ENCODE assay signal across 8 cellular contexts in the genomic region with DNA sequence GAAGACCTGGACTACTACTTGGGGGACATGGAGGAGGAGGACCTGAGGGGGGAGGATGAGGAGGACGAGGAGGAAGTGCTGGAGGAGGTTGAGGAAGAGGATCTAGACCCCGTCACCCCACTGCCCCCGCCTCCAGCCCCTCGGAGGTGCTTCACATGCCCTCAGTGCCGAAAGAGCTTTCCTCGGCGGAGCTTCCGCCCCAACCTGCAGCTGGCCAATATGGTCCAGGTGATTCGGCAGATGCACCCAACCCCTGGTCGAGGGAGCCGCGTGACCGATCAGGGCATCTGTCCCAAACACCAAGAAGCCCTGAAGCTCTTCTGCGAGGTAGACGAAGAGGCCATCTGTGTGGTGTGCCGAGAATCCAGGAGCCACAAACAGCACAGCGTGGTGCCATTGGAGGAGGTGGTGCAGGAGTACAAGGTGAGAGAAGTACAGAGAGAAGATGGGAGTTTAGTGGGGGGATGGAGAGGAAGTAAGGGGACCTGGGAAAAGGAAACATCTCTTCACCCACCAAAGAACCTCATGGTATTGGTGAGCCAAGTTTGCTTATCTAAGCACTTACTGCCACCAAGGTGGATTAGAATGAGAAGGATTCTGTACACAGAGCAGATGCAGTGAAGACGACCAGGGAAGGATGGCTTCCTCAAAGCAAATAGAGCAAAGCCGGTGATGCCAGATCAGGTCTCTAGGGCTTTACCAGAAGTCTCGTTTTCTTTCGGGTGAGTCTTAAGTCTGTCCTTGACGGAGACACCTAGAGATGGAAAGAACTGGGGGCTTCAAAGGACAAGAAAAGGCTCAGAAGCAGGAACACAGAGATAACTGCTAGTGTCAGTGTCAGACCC. TPM values are rescaled to one million over a fixed set of nuclear protein-coding genes. Genes with fewer than 3 reads are reported as not detected.
DNase-seq lines count a peak whose midpoint lies in the region; ATAC-seq and TF ChIP-seq lines count a peak whose summit lies in the region.

No MANE protein-coding gene starts in this region.

- in situ Hi-C loops in GM13977 (cut with MboI; ENCODE audit: low pct_unique_long_range_greater_than_20kb, low sequenced_read_pairs, unreplicated experiment) = no loop called here

- H3K36me3 ChIP-seq in body of pancreas (replicated peaks in 1 of 2; ENCODE audit: insufficient read depth in 1 of 2, low read depth in 2 of 2) (no peaks in the 10 kb centered on the region), mesodermal cell (ENCODE audit: control insufficient read depth, insufficient read depth, low read length) (peaks cover 36% of the 10 kb centered on the region)

- no peaks in the 10 kb centered on the region for H3K9me3 ChIP-seq in body of pancreas
- no peaks in the 10 kb centered on the region for H3K9me3 ChIP-seq in mesodermal cell (ENCODE audit: control insufficient read depth, low read length)

- no peak for TF ChIP-seq POLR2A in body of pancreas (IDR thresholded peaks at IDR 0.05)

- H3K27ac Mint-ChIP-seq in stimulated activated naive CD8-positive, alpha-beta T cell treated with anti-CD3 and anti-CD28 coated beads, Interleukin-15, Interleukin-2, amounts not matched to agents 100 ng/mL and 50 ng/mL, for 24 hours = peak overlapping the region; percentile 99

- peaks cover 30% of the 10 kb centered on the region for H3K4me1 ChIP-seq in body of pancreas
- H3K4me1 ChIP-seq in mesodermal cell (ENCODE audit: control insufficient read depth, insufficient read depth, low read length, poor library complexity, severe bottlenecking) = no peaks in the 10 kb centered on the region

- H3K27me3 ChIP-seq in body of pancreas = no peaks in the 10 kb centered on the region

- H3K4me3 ChIP-seq in body of pancreas (peak overlapping the region in 1 of 2 donors; percentile 89), mesodermal cell (ENCODE audit: extremely low read depth, insufficient read depth, low read length, poor library complexity, severe bottlenecking) (peak overlapping the region; percentile 73)

- intact Hi-C loops in body of pancreas (cut with DNase I) = no loop called here

- DNase-seq in stimulated activated naive CD8-positive, alpha-beta T cell treated with anti-CD3 and anti-CD28 coated beads, Interleukin-15, Interleukin-2, amounts not matched to agents 100 U/mL and 50 U/mL, for 24 hours = no peak
- no peak for DNase-seq in body of pancreas
- DNase-seq in KG1 (lab: John Stamatoyannopoulos, UW) = no peak
- no peak for DNase-seq in GM13977 (ENCODE audit: low spot score)
- no peak for DNase-seq in anterior cingulate cortex (lab: John Stamatoyannopoulos, UW)
- no peak for DNase-seq in NCI-H446 treated with DMSO at 0.1 percent for 48 hours (lab: John Stamatoyannopoulos, UW)

- H3K9me3 Mint-ChIP-seq in stimulated activated naive CD8-positive, alpha-beta T cell treated with anti-CD3 and anti-CD28 coated beads, Interleukin-15, Interleukin-2, amounts not matched to agents 100 ng/mL and 50 ng/mL, for 24 hours = no peaks in the 10 kb centered on the region

- peaks cover 74% of the 10 kb centered on the region for H3K4me1 Mint-ChIP-seq in stimulated activated naive CD8-positive, alpha-beta T cell treated with anti-CD3 and anti-CD28 coated beads, Interleukin-15, Interleukin-2, amounts not matched to agents 100 ng/mL and 50 ng/mL, for 24 hours (ENCODE audit: low read depth)

- H3K27ac ChIP-seq in body of pancreas (peak overlapping the region in 3 of 4 donors; percentile 95 to 97 (median 97)), mesodermal cell (ENCODE audit: low read depth, low read length, severe bottlenecking) (peak overlapping the region; percentile 97)

- WGBS in body of pancreas, 2 donors = 68 to 69% methylated on average over 18 to 21 of the region's 22 CpGs
- 89 to 91% methylated on average over 19 to 22 of the region's 22 CpGs for WGBS in mesodermal cell (ENCODE audit: insufficient coverage in 2 of 2), 2 experiments

- H3K36me3 Mint-ChIP-seq in stimulated activated naive CD8-positive, alpha-beta T cell treated with anti-CD3 and anti-CD28 coated beads, Interleukin-15, Interleukin-2, amounts not matched to agents 100 ng/mL and 50 ng/mL, for 24 hours (ENCODE audit: low read depth) = peaks cover 32% of the 10 kb centered on the region

- ATAC-seq in stimulated activated naive CD8-positive, alpha-beta T cell treated with anti-CD3 and anti-CD28 coated beads, Interleukin-15, Interleukin-2, amounts not matched to agents 100 U/mL and 50 U/mL, for 24 hours = no peak
- no peak for ATAC-seq in body of pancreas

- H3K27me3 Mint-ChIP-seq in stimulated activated naive CD8-positive, alpha-beta T cell treated with anti-CD3 and anti-CD28 coated beads, Interleukin-15, Interleukin-2, amounts not matched to agents 100 ng/mL and 50 ng/mL, for 24 hours = peaks cover 5% of the 10 kb centered on the region

- peak overlapping the region; percentile 99 for H3K4me3 Mint-ChIP-seq in stimulated activated naive CD8-positive, alpha-beta T cell treated with anti-CD3 and anti-CD28 coated beads, Interleukin-15, Interleukin-2, amounts not matched to agents 100 ng/mL and 50 ng/mL, for 24 hours

- TF ChIP-seq CTCF in body of pancreas (IDR thresholded peaks at IDR 0.05) = no peak
- TF ChIP-seq CTCF in GM13977 (IDR thresholded peaks at IDR 0.05; ENCODE audit: extremely low read depth, insufficient read depth, missing control alignments) = no peak

RNA-seq across cellular contexts. Expression of a gene that starts 1.5 kb away (rescaled TPM):
- 10 to 100 TPM; 12.5 to 15.2 TPM for total RNA-seq in body of pancreas
- 16.0 TPM for polyA plus RNA-seq in mesodermal cell (2013, experiment 1 of 2)
- 16.1 TPM for polyA plus RNA-seq in mesodermal cell (2013, experiment 2 of 2)

RNA-seq across cellular contexts. Expression of a gene that starts 19.1 kb away (rescaled TPM):
- 1,000 to 10,000 TPM; 1,136 to 1,977 TPM for total RNA-seq in body of pancreas
- polyA plus RNA-seq in mesodermal cell (2013, experiment 1 of 2) = 2,439 TPM
- 2,115 TPM for polyA plus RNA-seq in mesodermal cell (2013, experiment 2 of 2)

RNA-seq across cellular contexts. Expression of a gene that starts 19.6 kb away (rescaled TPM):
- total RNA-seq in body of pancreas = 10 to 100 TPM; 11.5 to 17.9 TPM
- polyA plus RNA-seq in mesodermal cell (2013, experiment 1 of 2) = 0.37 TPM
- not detected for polyA plus RNA-seq in mesodermal cell (2013, experiment 2 of 2)

RNA-seq across cellular contexts. Expression of a gene that starts 36.3 kb away (rescaled TPM):
- total RNA-seq in body of pancreas = 10 to 100 TPM; 16.9 to 26.0 TPM
- 3.9 TPM for polyA plus RNA-seq in mesodermal cell (2013, experiment 1 of 2)
- polyA plus RNA-seq in mesodermal cell (2013, experiment 2 of 2) = 3.8 TPM
